In genomic region chr9:4114569-4115505, GRCh38 we compare ENCODE assay signal across 13 cellular contexts.
A peak's percentile ranks its signal among the peaks of the same experiment; 100 is the strongest.
DNase-seq lines count a peak whose midpoint lies in the region; TF ChIP-seq lines count a peak whose summit lies in the region.
"Had no signal": no experiment of that assay in that cellular context is flagged by ENCODE, and none has a peak within 500 bp of the region (broad histone marks: within the 10 kb centered on the region; RNA-seq: fewer than 3 reads in every experiment).

No MANE protein-coding gene starts in this region.

- no peaks in the 10 kb centered on the region for H3K27me3 ChIP-seq in GM23248 (replicated peaks; ENCODE audit: insufficient read depth)
- H3K27me3 ChIP-seq in ascending aorta, result no peaks in the 10 kb centered on the region

- no peaks in the 10 kb centered on the region for H3K9me2 ChIP-seq in GM23248 (ENCODE audit: insufficient read depth)

- peaks cover 23% of the 10 kb centered on the region for H3F3A ChIP-seq in GM23248 (ENCODE audit: insufficient read depth)

- H3K4me3 ChIP-seq in GM23248 (no peak overlapping the region), ascending aorta (no peak overlapping the region), retinal pigment epithelial cell (ENCODE audit: low read length) (no peak overlapping the region)

- no peak overlapping the region for H3K9ac ChIP-seq in GM23248

- no peak overlapping the region for H3K4me2 ChIP-seq in GM23248 (ENCODE audit: unreplicated experiment)

- peaks cover 65% of the 10 kb centered on the region for H3K79me2 ChIP-seq in GM23248 (ENCODE audit: insufficient read depth)

- H3K27ac ChIP-seq in GM23248 (peak overlapping the region; percentile 44), ascending aorta (peak overlapping the region; percentile 63 to 68), substantia nigra (ENCODE audit: low read depth, low read length, poor library complexity, severe bottlenecking) (no peak overlapping the region)

- WGBS in GM23248 (ENCODE audit: low coverage in 1 of 2, low lambda C conversion rate in 2 of 2, missing lambda C conversion rate in 2 of 2), 2 experiments, result 64 to 70% methylated on average over 9 of the region's 9 CpGs

- peaks cover 35% of the 10 kb centered on the region for H3K4me1 ChIP-seq in GM23248 (ENCODE audit: insufficient read depth)
- H3K4me1 ChIP-seq in ascending aorta, result peaks cover 0 to 38% of the 10 kb centered on the region in 2 donors

- DNase-seq in GM23248, result peak; percentile 73
- DNase-seq in ascending aorta (ENCODE audit: low spot score in 2 of 2), result no peak
- DNase-seq in fibroblast of peridontal ligament (ENCODE audit: extremely low read depth), result peak; percentile 83
- DNase-seq in retinal pigment epithelial cell (ENCODE audit: low read depth), result peak; percentile 67
- DNase-seq in DMS114 treated with DMSO at 0.1 percent for 48 hours (lab: John Stamatoyannopoulos, UW; ENCODE audit: unreplicated experiment), result no peak
- DNase-seq in substantia nigra (lab: John Stamatoyannopoulos, UW), result no peak
- DNase-seq in head of caudate nucleus, result no peak
- DNase-seq: activated naive CD4-positive, alpha-beta T cell treated with anti-CD3 and anti-CD28 coated beads, Interleukin-2, amount 50 U/mL, for 16 hours; endodermal cell; GOT3; NCI-H1436; NCI-H69; SHP77 had no signal

- intact Hi-C loops in ascending aorta (cut with DNase I), result loop anchor here (2.0 to 10.0 kb wide), 2 partner anchors 36 to 590 kb away; partner anchors contain the start of gene RFX3
- intact Hi-C loops in head of caudate nucleus (cut with DNase I), result no loop called here

- TF ChIP-seq CTCF in ascending aorta (IDR thresholded peaks at IDR 0.05), result no peak
- TF ChIP-seq CTCF in retinal pigment epithelial cell (conservative IDR thresholded peaks at IDR 0.05; ENCODE audit: low read depth, low read length), result no peak

- H4K20me1 ChIP-seq in GM23248 (ENCODE audit: insufficient read depth), result no peaks in the 10 kb centered on the region

- no peak overlapping the region for H2AFZ ChIP-seq in GM23248

- in situ Hi-C loops in GM23248 (cut with MboI), result no loop called here

- H3K36me3 ChIP-seq in GM23248 (ENCODE audit: low read depth), result no peaks in the 10 kb centered on the region
- no peaks in the 10 kb centered on the region for H3K36me3 ChIP-seq in ascending aorta

- H3K9me3 ChIP-seq in GM23248 (ENCODE audit: low read depth) (no peaks in the 10 kb centered on the region), ascending aorta (no peaks in the 10 kb centered on the region)

Comparison
In these comparisons a context has a peak if more than half of its experiments do, and no peak if none do; other contexts are left out.
1. DNase-seq: peak in GM23248 (single experiment), fibroblast of peridontal ligament (single experiment) and retinal pigment epithelial cell (single experiment); none in ascending aorta (0 of 2), DMS114 treated with DMSO at 0.1 percent for 48 hours (single experiment), substantia nigra (0 of 49) and head of caudate nucleus (0 of 42).